In genomic region chr5:144598451-144599068, GRCh38 we compare ENCODE assay signal across 13 cellular contexts.
DNase-seq lines count a peak whose midpoint lies in the region; FAIRE-seq and TF ChIP-seq lines count a peak whose summit lies in the region.
"Had no signal": no experiment of that assay in that cellular context is flagged by ENCODE, and none has a peak within 500 bp of the region (broad histone marks: within the 10 kb centered on the region; RNA-seq: fewer than 3 reads in every experiment).

No MANE protein-coding gene starts in this region.

- H3K27ac ChIP-seq in H1 (ENCODE audit: low read depth, low read length) (no peak overlapping the region), osteoblast (ENCODE audit: low read depth, low read length) (no peak overlapping the region), prostate gland (no peak overlapping the region)
- H3K27ac ChIP-seq: C4-2B, ovary, SJSA1 had no signal

- TF ChIP-seq EP300 in H1 (IDR thresholded peaks at IDR 0.05; ENCODE audit: borderline replicate concordance in 1 of 2, low read depth in 2 of 2, low read length in 2 of 2), result no peak

- H3K79me1 ChIP-seq in H1 (ENCODE audit: low read depth, low read length), result no peaks in the 10 kb centered on the region

- no peak overlapping the region for H2BK15ac ChIP-seq in H1 (ENCODE audit: low read length)

- H3K9ac ChIP-seq in H1 (replicated peaks in 1 of 4; ENCODE audit: extremely low read depth in 1 of 4, low read depth in 3 of 4, low read length in 3 of 4), result no peak overlapping the region

- H3K4ac ChIP-seq in H1 (replicated peaks; ENCODE audit: insufficient read length, low read depth, low read length), result no peak overlapping the region

- WGBS in H1 (ENCODE audit: extremely low coverage in 1 of 2, insufficient coverage in 1 of 2, insufficient read length in 1 of 2, insufficient replicate concordance in 2 of 2, low coverage in 1 of 2, low lambda C conversion rate in 2 of 2, missing lambda C conversion rate in 1 of 2), 2 experiments, result 81% methylated on average over 30 of the region's 30 CpGs; no CpG with 5 or more reads in 1 of the 2 experiments
- WGBS in prostate gland, result 3% methylated on average over 23 of the region's 30 CpGs

- FAIRE-seq in H1 (lab: Jason Lieb, UNC), result no peak

- H3K23ac ChIP-seq in H1 (ENCODE audit: insufficient read length), result no peak overlapping the region

- no peak overlapping the region for H3K18ac ChIP-seq in H1 (ENCODE audit: extremely low read depth, low read length)

- no peak overlapping the region for H2BK20ac ChIP-seq in H1 (ENCODE audit: low read length)

- peak overlapping the region; percentile 57; the same call in 1 of the 2 replicates for H2AFZ ChIP-seq in H1 (ENCODE audit: low read length)
- H2AFZ ChIP-seq in osteoblast (ENCODE audit: low read length), result peak overlapping the region; percentile 28

- H4K20me1 ChIP-seq in H1 (replicated peaks in 1 of 2; ENCODE audit: control insufficient read depth in 1 of 2, insufficient read depth in 2 of 2, low read length in 2 of 2) (no peaks in the 10 kb centered on the region), osteoblast (ENCODE audit: insufficient read depth, low read length) (no peaks in the 10 kb centered on the region)

- POLR2A ChIA-PET in H1 (lab: Charles Lee; ENCODE audit: partially characterized antibody), result no interaction called here

- no peak overlapping the region for H4K91ac ChIP-seq in H1 (replicated peaks; ENCODE audit: insufficient read length, low read length)

- no peak overlapping the region for H3K56ac ChIP-seq in H1 (replicated peaks; ENCODE audit: insufficient read length, low read depth, low read length)

- H4K8ac ChIP-seq in H1 (ENCODE audit: extremely low read depth, insufficient read depth, low read length), result no peak overlapping the region

- no peak overlapping the region for H3K14ac ChIP-seq in H1 (ENCODE audit: insufficient read length)

- H3K9me3 ChIP-seq in H1 (ENCODE audit: insufficient read depth in 2 of 2, low read depth in 1 of 2, low read length in 1 of 2) (no peaks in the 10 kb centered on the region), osteoblast (ENCODE audit: low read depth, low read length) (no peaks in the 10 kb centered on the region), prostate gland (no peaks in the 10 kb centered on the region)
- H3K9me3 ChIP-seq: ovary, SJSA1 had no signal

- H3K4me1 ChIP-seq in H1 (replicated peaks in 1 of 4; ENCODE audit: control insufficient read depth in 3 of 4, insufficient read depth in 4 of 4, low read length in 3 of 4), result peaks cover 0 to 7% (median 3%) of the 10 kb centered on the region in 4 experiments; a peak in 6 of 7 replicates
- H3K4me1 ChIP-seq in osteoblast (ENCODE audit: insufficient read depth, low read length), result no peaks in the 10 kb centered on the region
- H3K4me1 ChIP-seq in prostate gland (replicated peaks), result no peaks in the 10 kb centered on the region
- H3K4me1 ChIP-seq: SJSA1 had no signal

- no peak for TF ChIP-seq CTCF in H1 (IDR thresholded peaks at IDR 0.05; ENCODE audit: control extremely low read depth in 1 of 3, insufficient read depth in 1 of 3, low read depth in 1 of 3, low read length in 3 of 3)
- no peak for TF ChIP-seq CTCF in osteoblast (IDR thresholded peaks at IDR 0.05; ENCODE audit: extremely low read depth, low read depth, low read length)
- no peak for TF ChIP-seq CTCF in prostate gland (IDR thresholded peaks at IDR 0.05)

- no peaks in the 10 kb centered on the region for H3K27me3 ChIP-seq in H1 (replicated peaks in 1 of 4; ENCODE audit: control insufficient read depth in 3 of 4, extremely low read depth in 1 of 4, insufficient read depth in 3 of 4, low read length in 3 of 4)
- no peaks in the 10 kb centered on the region for H3K27me3 ChIP-seq in osteoblast (ENCODE audit: insufficient read depth, low read length)
- no peaks in the 10 kb centered on the region for H3K27me3 ChIP-seq in prostate gland (replicated peaks; ENCODE audit: insufficient read depth)
- H3K27me3 ChIP-seq: ovary, SJSA1 had no signal

- peak overlapping the region in 1 of 2 experiments; percentile 22; a peak in 1 of 4 replicates for H3K4me2 ChIP-seq in H1 (ENCODE audit: insufficient read depth in 1 of 2, low read depth in 2 of 2, low read length in 2 of 2)
- peak overlapping the region; percentile 38 for H3K4me2 ChIP-seq in osteoblast (ENCODE audit: insufficient read depth, low read length)

- no peak overlapping the region for H2BK120ac ChIP-seq in H1 (replicated peaks; ENCODE audit: low read depth, low read length)

- H3K79me2 ChIP-seq in H1 (ENCODE audit: control insufficient read depth in 1 of 2, insufficient read depth in 2 of 2, low read length in 2 of 2), result no peaks in the 10 kb centered on the region
- no peaks in the 10 kb centered on the region for H3K79me2 ChIP-seq in osteoblast (ENCODE audit: insufficient read depth, low read length)

- TF ChIP-seq RAD21 in H1 (IDR thresholded peaks at IDR 0.05 in 1 of 2, conservative IDR thresholded peaks at IDR 0.05 in 1 of 2; ENCODE audit: low read depth in 2 of 2, low read length in 2 of 2), result no peak

- TF ChIP-seq POLR2A in H1 (IDR thresholded peaks at IDR 0.05; ENCODE audit: control extremely low read depth in 1 of 2, low read depth in 2 of 2, low read length in 2 of 2) (no peak), prostate gland (IDR thresholded peaks at IDR 0.05) (no peak)

- DNase-seq in DMS153 (lab: John Stamatoyannopoulos, UW) (peak; percentile 46), NCI-H2107 treated with DMSO at 0.1 percent for 48 hours (lab: John Stamatoyannopoulos, UW; ENCODE audit: unreplicated experiment) (peak; percentile 73), H1 (ENCODE audit: low read depth in 1 of 2, low spot score in 2 of 2) (no peak), osteoblast (ENCODE audit: insufficient read length, low spot score, missing footprints) (peak; percentile 77), G401 (ENCODE audit: low spot score) (no peak), mucosa of gallbladder (ENCODE audit: low spot score) (no peak), HPDE6-E6E7 (ENCODE audit: extremely low spot score) (no peak), prostate gland (ENCODE audit: low spot score) (no peak)
- DNase-seq: activated CD8-positive, alpha-beta T cell treated with anti-CD3 and anti-CD28 coated beads, Interleukin-2, amount 10 ng/mL, durations not matched to agents 7 days and 5 days; central memory CD4-positive, alpha-beta T cell; ovary had no signal

- H3K36me3 ChIP-seq in H1 (ENCODE audit: control insufficient read depth in 2 of 4, insufficient read depth in 4 of 4, low read length in 3 of 4) (no peaks in the 10 kb centered on the region), osteoblast (ENCODE audit: insufficient read depth, low read length) (no peaks in the 10 kb centered on the region), prostate gland (no peaks in the 10 kb centered on the region)
- H3K36me3 ChIP-seq: ovary, SJSA1 had no signal

- intact Hi-C loops in prostate gland (cut with DNase I), result no loop called here

- H3K4me3 ChIP-seq in H1 (ENCODE audit: extremely low read depth in 1 of 4, insufficient read depth in 2 of 4, low read depth in 3 of 4, low read length in 4 of 4) (no peak overlapping the region), osteoblast (ENCODE audit: insufficient read depth, low read length) (peak overlapping the region; percentile 49), prostate gland (peak overlapping the region in 1 of 2 donors; percentile 2)
- H3K4me3 ChIP-seq: ovary, SJSA1 had no signal

- H4K5ac ChIP-seq in H1 (ENCODE audit: insufficient read length, low read depth, low read length), result no peak overlapping the region

- H3K23me2 ChIP-seq in H1 (ENCODE audit: low read depth, low read length), result no peaks in the 10 kb centered on the region

- H2BK5ac ChIP-seq in H1 (ENCODE audit: low read depth, low read length), result no peak overlapping the region

- H2BK12ac ChIP-seq in H1 (ENCODE audit: low read depth, low read length), result no peak overlapping the region

- CTCF ChIA-PET in H1 (lab: Charles Lee; ENCODE audit: partially characterized antibody), result interaction anchor here (1.5 kb wide), 1 partner anchor 21 kb away, joined by 4 read pairs; no protein-coding TSS in a partner anchor

- in situ Hi-C loops in G401 (cut with HindIII; ENCODE audit: low sequenced_read_pairs), result no loop called here

- no peak overlapping the region for H2AK5ac ChIP-seq in H1 (ENCODE audit: low read depth, low read length)

TF ChIP-seq in H1, 55 proteins besides CTCF, POLR2A, EP300 and RAD21:
- TF ChIP-seq CBX8 (IDR thresholded peaks at IDR 0.05; ENCODE audit: borderline replicate concordance, low read depth, low read length), result no peak
- no peak for TF ChIP-seq ATF3 (IDR thresholded peaks at IDR 0.05; ENCODE audit: insufficient read depth, low read depth, low read length)
- no peak for TF ChIP-seq CEBPB (IDR thresholded peaks at IDR 0.05; ENCODE audit: low read depth, low read length)
- TF ChIP-seq CREB1 (IDR thresholded peaks at IDR 0.05), result no peak
- TF ChIP-seq JUND (IDR thresholded peaks at IDR 0.05; ENCODE audit: low read length), result no peak
- no peak for TF ChIP-seq RNF2 (IDR thresholded peaks at IDR 0.05; ENCODE audit: borderline replicate concordance, low read depth, low read length, missing control alignments, poor library complexity, severe bottlenecking)
- no peak for TF ChIP-seq NRF1 (IDR thresholded peaks at IDR 0.05; ENCODE audit: low read depth, low read length)
- TF ChIP-seq TAF1 (IDR thresholded peaks at IDR 0.05; ENCODE audit: low read depth, low read length), result no peak
- TF ChIP-seq CHD1 (IDR thresholded peaks at IDR 0.05; ENCODE audit: low read depth, low read length), result no peak
- no peak for TF ChIP-seq RBBP5 (IDR thresholded peaks at IDR 0.05; ENCODE audit: borderline replicate concordance, low read depth, low read length)
- TF ChIP-seq KDM1A (IDR thresholded peaks at IDR 0.05; ENCODE audit: borderline replicate concordance, low read length), result no peak
- no peak for TF ChIP-seq BCL11A (IDR thresholded peaks at IDR 0.05; ENCODE audit: low read depth in 2 of 2, low read length in 2 of 2)
- no peak for TF ChIP-seq KDM4A (IDR thresholded peaks at IDR 0.05; ENCODE audit: low read depth, low read length, severe bottlenecking)
- no peak for TF ChIP-seq ATF2 (IDR thresholded peaks at IDR 0.05; ENCODE audit: low read length)

Comparison
In these comparisons a context has a peak if more than half of its experiments do, and no peak if none do; other contexts are left out.
1. DNase-seq: peak in DMS153 (single experiment), NCI-H2107 treated with DMSO at 0.1 percent for 48 hours (single experiment) and osteoblast (single experiment); none in H1 (0 of 2), G401 (single experiment), mucosa of gallbladder (single experiment), HPDE6-E6E7 (single experiment) and prostate gland (single experiment).